In genomic region chr7:147207988-147208387, GRCh38 we compare ENCODE assay signal across 21 cellular contexts.
DNase-seq lines count a peak whose midpoint lies in the region; ATAC-seq, FAIRE-seq and TF ChIP-seq lines count a peak whose summit lies in the region.
"Had no signal": no experiment of that assay in that cellular context is flagged by ENCODE, and none has a peak within 500 bp of the region (broad histone marks: within the 10 kb centered on the region; RNA-seq: fewer than 3 reads in every experiment).

No MANE protein-coding gene starts in this region.

- no peak overlapping the region for H3K9ac ChIP-seq in H1 (replicated peaks in 1 of 4; ENCODE audit: extremely low read depth in 1 of 4, low read depth in 3 of 4, low read length in 3 of 4)

- H3K18ac ChIP-seq in H1 (ENCODE audit: extremely low read depth, low read length) = no peak overlapping the region

- DNase-seq in H7 (peak; percentile 15), NCI-H146 treated with DMSO at 0.1 percent for 48 hours (lab: John Stamatoyannopoulos, UW; ENCODE audit: unreplicated experiment) (peak; percentile 24), H1 (ENCODE audit: low read depth in 1 of 2, low spot score in 2 of 2) (no peak), iPS-NIHi11 (ENCODE audit: low spot score) (peak; percentile 9), SKM-1 treated with dmso at 0.1 percent for 144 hours (lab: John Stamatoyannopoulos, UW; ENCODE audit: unreplicated experiment) (no peak)
- no peak for DNase-seq in CD4-positive, alpha-beta memory T cell
- DNase-seq: ACHN; BE2C; C1 segment of cervical spinal cord; Caco-2; CD4-positive, CD25-positive, alpha-beta regulatory T cell; GOT3; HCEC 1CT; KBM-7 had no signal

- no peak overlapping the region for H2BK5ac ChIP-seq in H1 (ENCODE audit: low read depth, low read length)

- no peak overlapping the region for H2AFZ ChIP-seq in H1 (ENCODE audit: low read length)

- CTCF ChIA-PET in H1 (lab: Charles Lee; ENCODE audit: partially characterized antibody) = no interaction called here
- CTCF ChIA-PET in CD4-positive, alpha-beta memory T cell (lab: Charles Lee; ENCODE audit: partially characterized antibody) = no interaction called here

- ATAC-seq in HG03045 (IDR thresholded peaks at IDR 0.05; ENCODE audit: unreplicated experiment) = no peak
- ATAC-seq: HepG2 had no signal

- H3K79me1 ChIP-seq in H1 (ENCODE audit: low read depth, low read length) = no peaks in the 10 kb centered on the region

- H3K4ac ChIP-seq in H1 (replicated peaks; ENCODE audit: insufficient read length, low read depth, low read length) = no peak overlapping the region

- no peak overlapping the region for H3K4me3 ChIP-seq in H7 (ENCODE audit: insufficient read depth, low read depth, low read length)
- H3K4me3 ChIP-seq in H1 (ENCODE audit: extremely low read depth in 1 of 4, insufficient read depth in 2 of 4, low read depth in 3 of 4, low read length in 4 of 4) = no peak overlapping the region
- no peak overlapping the region for H3K4me3 ChIP-seq in CD4-positive, alpha-beta memory T cell (ENCODE audit: low read length in 2 of 2)

- no peak overlapping the region for H2BK12ac ChIP-seq in H1 (ENCODE audit: low read depth, low read length)

- H2AK5ac ChIP-seq in H1 (ENCODE audit: low read depth, low read length) = no peak overlapping the region

- no peak overlapping the region for H2BK20ac ChIP-seq in H1 (ENCODE audit: low read length)

- no peaks in the 10 kb centered on the region for H3K27me3 Mint-ChIP-seq in CD4-positive, alpha-beta memory T cell
- H3K27me3 Mint-ChIP-seq: CD4-positive, CD25-positive, alpha-beta regulatory T cell; IgD-negative memory B cell had no signal

- H4K91ac ChIP-seq in H1 (replicated peaks; ENCODE audit: insufficient read length, low read length) = no peak overlapping the region

- H3K27me3 ChIP-seq in H7 (ENCODE audit: control insufficient read depth, insufficient read depth, low read length) = no peaks in the 10 kb centered on the region
- no peaks in the 10 kb centered on the region for H3K27me3 ChIP-seq in H1 (replicated peaks in 1 of 4; ENCODE audit: control insufficient read depth in 3 of 4, extremely low read depth in 1 of 4, insufficient read depth in 3 of 4, low read length in 3 of 4)
- H3K27me3 ChIP-seq in CD4-positive, alpha-beta memory T cell (ENCODE audit: insufficient read depth, low read length) = no peaks in the 10 kb centered on the region
- H3K27me3 ChIP-seq: BE2C had no signal

- H3K36me3 ChIP-seq in H7 (replicated peaks; ENCODE audit: control insufficient read depth, insufficient read depth, low read length) = no peaks in the 10 kb centered on the region
- no peaks in the 10 kb centered on the region for H3K36me3 ChIP-seq in H1 (ENCODE audit: control insufficient read depth in 2 of 4, insufficient read depth in 4 of 4, low read length in 3 of 4)
- no peaks in the 10 kb centered on the region for H3K36me3 ChIP-seq in CD4-positive, alpha-beta memory T cell (ENCODE audit: insufficient read depth, low read length)
- H3K36me3 ChIP-seq: BE2C had no signal

- intact Hi-C loops in CD4-positive, alpha-beta memory T cell (cut with micrococcal nuclease) = no loop called here

- no peak for TF ChIP-seq POLR2A in H1 (IDR thresholded peaks at IDR 0.05; ENCODE audit: control extremely low read depth in 1 of 2, low read depth in 2 of 2, low read length in 2 of 2)

- H3K9me3 ChIP-seq in H1 (ENCODE audit: insufficient read depth in 2 of 2, low read depth in 1 of 2, low read length in 1 of 2) = no peaks in the 10 kb centered on the region
- H3K9me3 ChIP-seq in CD4-positive, alpha-beta memory T cell (ENCODE audit: control insufficient read depth in 1 of 2, low read length in 2 of 2) = no peaks in the 10 kb centered on the region
- H3K9me3 ChIP-seq: BE2C, Caco-2 had no signal

- WGBS in H1 (ENCODE audit: extremely low coverage in 1 of 2, insufficient coverage in 1 of 2, insufficient read length in 1 of 2, insufficient replicate concordance in 2 of 2, low coverage in 1 of 2, low lambda C conversion rate in 2 of 2, missing lambda C conversion rate in 1 of 2), 2 experiments = 93% methylated on average over 1 of the region's 1 CpG; no CpG with 5 or more reads in 1 of the 2 experiments

- no peak overlapping the region for H3K56ac ChIP-seq in H1 (replicated peaks; ENCODE audit: insufficient read length, low read depth, low read length)

- no peak overlapping the region for H2BK15ac ChIP-seq in H1 (ENCODE audit: low read length)

- FAIRE-seq in H1 (lab: Jason Lieb, UNC) = no peak
- FAIRE-seq: D721Med, G401.6, GM12892, GM18507, HepG2 had no signal

- no peaks in the 10 kb centered on the region for H3K79me2 ChIP-seq in H1 (ENCODE audit: control insufficient read depth in 1 of 2, insufficient read depth in 2 of 2, low read length in 2 of 2)

- H3K23me2 ChIP-seq in H1 (ENCODE audit: low read depth, low read length) = no peaks in the 10 kb centered on the region

- no peaks in the 10 kb centered on the region for H3K4me1 ChIP-seq in H1 (replicated peaks in 1 of 4; ENCODE audit: control insufficient read depth in 3 of 4, insufficient read depth in 4 of 4, low read length in 3 of 4)
- H3K4me1 ChIP-seq in CD4-positive, alpha-beta memory T cell (ENCODE audit: insufficient read depth, low read length) = no peaks in the 10 kb centered on the region
- H3K4me1 ChIP-seq: BE2C, Caco-2 had no signal

- H4K5ac ChIP-seq in H1 (ENCODE audit: insufficient read length, low read depth, low read length) = no peak overlapping the region

- TF ChIP-seq RAD21 in H1 (IDR thresholded peaks at IDR 0.05 in 1 of 2, conservative IDR thresholded peaks at IDR 0.05 in 1 of 2; ENCODE audit: low read depth in 2 of 2, low read length in 2 of 2) = no peak

- TF ChIP-seq EP300 in H1 (IDR thresholded peaks at IDR 0.05; ENCODE audit: borderline replicate concordance in 1 of 2, low read depth in 2 of 2, low read length in 2 of 2) = no peak

- POLR2A ChIA-PET in H1 (lab: Charles Lee; ENCODE audit: partially characterized antibody) = no interaction called here
- POLR2A ChIA-PET in CD4-positive, alpha-beta memory T cell (lab: Charles Lee; ENCODE audit: partially characterized antibody) = no interaction called here

- no peak overlapping the region for H3K14ac ChIP-seq in H1 (ENCODE audit: insufficient read length)

- H4K20me1 ChIP-seq in H1 (replicated peaks in 1 of 2; ENCODE audit: control insufficient read depth in 1 of 2, insufficient read depth in 2 of 2, low read length in 2 of 2) = no peaks in the 10 kb centered on the region

- no peaks in the 10 kb centered on the region for H3K36me3 Mint-ChIP-seq in CD4-positive, alpha-beta memory T cell
- H3K36me3 Mint-ChIP-seq: CD4-positive, CD25-positive, alpha-beta regulatory T cell; IgD-negative memory B cell had no signal

- H3K23ac ChIP-seq in H1 (ENCODE audit: insufficient read length) = no peak overlapping the region

- H3K4me2 ChIP-seq in H1 (ENCODE audit: insufficient read depth in 1 of 2, low read depth in 2 of 2, low read length in 2 of 2) = 0 out of 4 replicates have a peak overlapping the region, but pooled peaks of 1 of the 2 experiments have one; percentile 12

- H4K8ac ChIP-seq in H1 (ENCODE audit: extremely low read depth, insufficient read depth, low read length) = no peak overlapping the region

- no peaks in the 10 kb centered on the region for H3K4me1 Mint-ChIP-seq in CD4-positive, alpha-beta memory T cell
- H3K4me1 Mint-ChIP-seq: CD4-positive, CD25-positive, alpha-beta regulatory T cell; IgD-negative memory B cell had no signal

- no peak overlapping the region for H3K27ac Mint-ChIP-seq in CD4-positive, alpha-beta memory T cell
- H3K27ac Mint-ChIP-seq: CD4-positive, CD25-positive, alpha-beta regulatory T cell; IgD-negative memory B cell had no signal

- no peak overlapping the region for H3K4me3 Mint-ChIP-seq in CD4-positive, alpha-beta memory T cell
- H3K4me3 Mint-ChIP-seq: CD4-positive, CD25-positive, alpha-beta regulatory T cell; IgD-negative memory B cell had no signal

- no peak for TF ChIP-seq CTCF in H1 (IDR thresholded peaks at IDR 0.05; ENCODE audit: control extremely low read depth in 1 of 3, insufficient read depth in 1 of 3, low read depth in 1 of 3, low read length in 3 of 3)

- H2BK120ac ChIP-seq in H1 (replicated peaks; ENCODE audit: low read depth, low read length) = no peak overlapping the region

- peaks cover 0 to 12% (median 6%) of the 10 kb centered on the region in 8 donors for H3K9me3 Mint-ChIP-seq in CD4-positive, alpha-beta memory T cell

- no peak overlapping the region for H3K27ac ChIP-seq in H1 (ENCODE audit: low read depth, low read length)
- H3K27ac ChIP-seq in CD4-positive, alpha-beta memory T cell (ENCODE audit: low read depth, low read length) = no peak overlapping the region

TF ChIP-seq in H1, 55 proteins besides CTCF, POLR2A, EP300 and RAD21:
- peak; percentile 48; the same call in 1 of the 2 replicates for TF ChIP-seq TEAD4 (IDR thresholded peaks at IDR 0.05; ENCODE audit: low read depth, low read length)
- TF ChIP-seq TCF12 (IDR thresholded peaks at IDR 0.05; ENCODE audit: low read depth, low read length) = peak; percentile 82; the same call in 1 of the 2 replicates
- no peak for TF ChIP-seq SP4 (IDR thresholded peaks at IDR 0.05; ENCODE audit: low read length)
- TF ChIP-seq FOSL1 (IDR thresholded peaks at IDR 0.05; ENCODE audit: insufficient read depth, low read depth, low read length) = no peak

Comparison
In these comparisons a context has a peak if more than half of its experiments do, and no peak if none do; other contexts are left out.
1. DNase-seq: peak in H7 (single experiment), NCI-H146 treated with DMSO at 0.1 percent for 48 hours (single experiment) and iPS-NIHi11 (single experiment); none in H1 (0 of 2), CD4-positive, alpha-beta memory T cell (0 of 5) and SKM-1 treated with dmso at 0.1 percent for 144 hours (single experiment).